In genomic region chr5:173455599-173455957, GRCh38 we compare ENCODE assay signal across 20 cellular contexts.
A peak's percentile ranks its signal among the peaks of the same experiment; 100 is the strongest.
DNase-seq lines count a peak whose midpoint lies in the region; ATAC-seq and TF ChIP-seq lines count a peak whose summit lies in the region.
"Had no signal": no experiment of that assay in that cellular context is flagged by ENCODE, and none has a peak within 500 bp of the region (broad histone marks: within the 10 kb centered on the region; RNA-seq: fewer than 3 reads in every experiment).

No MANE protein-coding gene starts in this region.

- POLR2A ChIA-PET in Panc1 (lab: Charles Lee): no interaction called here
- POLR2A ChIA-PET in activated CD4-positive, alpha-beta T cell treated with anti-CD3 and anti-CD28 coated beads for 36 hours (lab: Charles Lee): no interaction called here

- H3K9me3 ChIP-seq in BLaER1 treated with 17β-estradiol and CSF1 and Interleukin-3, amounts not matched to agents 10 nM and 100 nM (replicated peaks in 1 of 11): peaks cover 0 to 21% (median 0%) of the 10 kb centered on the region in 11 experiments; a peak in 3 of 22 replicates
- no peaks in the 10 kb centered on the region; the same call in 1 of the 2 replicates for H3K9me3 ChIP-seq in Panc1 (ENCODE audit: control insufficient read depth, insufficient read depth, low read depth, low read length)
- H3K9me3 ChIP-seq in esophagus muscularis mucosa: no peaks in the 10 kb centered on the region
- H3K9me3 ChIP-seq in gastrocnemius medialis: no peaks in the 10 kb centered on the region
- H3K9me3 ChIP-seq: ovary had no signal

- in situ Hi-C loops in Panc1 (cut with HindIII; ENCODE audit: low pct_unique_long_range_greater_than_20kb, low sequenced_read_pairs): no loop called here
- in situ Hi-C loops in gastrocnemius medialis (cut with MboI; ENCODE audit: low sequenced_read_pairs in 4 of 4): loop anchor here in 1 of 4 donors (5.0 to 25.0 kb wide), 2 partner anchors 47 to 307 kb away; no protein-coding TSS in a partner anchor

- no peaks in the 10 kb centered on the region for H4K20me1 ChIP-seq in BLaER1 treated with 17β-estradiol and CSF1 and Interleukin-3, amounts not matched to agents 10 nM and 100 nM

- no peak for TF ChIP-seq POLR2A in esophagus muscularis mucosa (IDR thresholded peaks at IDR 0.05; ENCODE audit: low read depth)
- peak in 1 of 2 donors; percentile 43 for TF ChIP-seq POLR2A in gastrocnemius medialis (IDR thresholded peaks at IDR 0.05)

- H3K4me3 Mint-ChIP-seq in activated CD4-positive, alpha-beta T cell treated with anti-CD3 and anti-CD28 coated beads for 36 hours: no peak overlapping the region
- H3K4me3 Mint-ChIP-seq: activated CD4-positive, alpha-beta T cell treated with anti-CD3 and anti-CD28 coated beads, Interleukin-2, amount 10 ng/mL, durations not matched to agents 24 days and 14 days; activated naive CD8-positive, alpha-beta T cell treated with anti-CD3 and anti-CD28 coated beads, Interleukin-2, amount 50 U/mL, for 24 hours; CD8-positive, alpha-beta T cell; IgD-negative memory B cell; naive thymus-derived CD4-positive, alpha-beta T cell had no signal

- H3K36me3 Mint-ChIP-seq in activated CD4-positive, alpha-beta T cell treated with anti-CD3 and anti-CD28 coated beads for 36 hours (ENCODE audit: low read depth): no peaks in the 10 kb centered on the region
- H3K36me3 Mint-ChIP-seq: CD8-positive, alpha-beta T cell; IgD-negative memory B cell; naive thymus-derived CD4-positive, alpha-beta T cell had no signal

- peaks cover 24 to 91% (median 63%) of the 10 kb centered on the region in 10 experiments for H3K4me1 ChIP-seq in BLaER1 treated with 17β-estradiol and CSF1 and Interleukin-3, amounts not matched to agents 10 nM and 100 nM
- H3K4me1 ChIP-seq in Panc1 (ENCODE audit: control insufficient read depth, insufficient read depth, low read length) (no peaks in the 10 kb centered on the region), esophagus muscularis mucosa (peaks cover 3 to 34% (median 19%) of the 10 kb centered on the region in 4 donors), gastrocnemius medialis (peaks cover 43 to 66% of the 10 kb centered on the region in 2 donors)

- ATAC-seq in Panc1 (peak; percentile 18; the same call in 1 of the 2 replicates), gastrocnemius medialis (no peak), GM18907 (IDR thresholded peaks at IDR 0.05; ENCODE audit: unreplicated experiment) (no peak)
- ATAC-seq in activated CD4-positive, alpha-beta T cell treated with anti-CD3 and anti-CD28 coated beads for 36 hours: no peak
- ATAC-seq: activated naive CD8-positive, alpha-beta T cell treated with anti-CD3 and anti-CD28 coated beads, Interleukin-2, amount 50 U/mL, for 24 hours; CD8-positive, alpha-beta T cell; naive thymus-derived CD4-positive, alpha-beta T cell had no signal

- no TSS peak for BruUV-seq in Panc1 (replicated peaks; lab: Mats Ljungman, UMichigan)

- H3K36me3 ChIP-seq in BLaER1 treated with 17β-estradiol and CSF1 and Interleukin-3, amounts not matched to agents 10 nM and 100 nM: peaks cover 0 to 24% (median 0%) of the 10 kb centered on the region in 11 experiments; a peak in 5 of 22 replicates
- no peaks in the 10 kb centered on the region for H3K36me3 ChIP-seq in Panc1 (ENCODE audit: control insufficient read depth, insufficient read depth, low read length)
- H3K36me3 ChIP-seq in esophagus muscularis mucosa: no peaks in the 10 kb centered on the region
- H3K36me3 ChIP-seq in gastrocnemius medialis: no peaks in the 10 kb centered on the region
- H3K36me3 ChIP-seq: ovary had no signal

- 79% methylated on average over 4 of the region's 4 CpGs for WGBS in esophagus muscularis mucosa

- TF ChIP-seq EP300 in esophagus muscularis mucosa (IDR thresholded peaks at IDR 0.05): no peak

- no peaks in the 10 kb centered on the region for H3K27me3 ChIP-seq in BLaER1 treated with 17β-estradiol and CSF1 and Interleukin-3, amounts not matched to agents 10 nM and 100 nM
- H3K27me3 ChIP-seq in Panc1 (ENCODE audit: control insufficient read depth, insufficient read depth, low read length) (no peaks in the 10 kb centered on the region), esophagus muscularis mucosa (no peaks in the 10 kb centered on the region), gastrocnemius medialis (no peaks in the 10 kb centered on the region)
- H3K27me3 ChIP-seq: ovary had no signal

- peak overlapping the region in 4 of 11 experiments; percentile 27 to 57 (median 40); a peak in 4 of 22 replicates for H3K27ac ChIP-seq in BLaER1 treated with 17β-estradiol and CSF1 and Interleukin-3, amounts not matched to agents 10 nM and 100 nM
- 0 out of 2 replicates have a peak overlapping the region, but pooled peaks have one; percentile 26 for H3K27ac ChIP-seq in Panc1 (ENCODE audit: low read length)
- peak overlapping the region; percentile 46 to 67 (median 62) for H3K27ac ChIP-seq in esophagus muscularis mucosa (replicated peaks in 1 of 4)
- peak overlapping the region; percentile 88 to 94 (median 90) for H3K27ac ChIP-seq in gastrocnemius medialis
- H3K27ac ChIP-seq: ovary had no signal

- no peak overlapping the region for H3K9ac ChIP-seq in BLaER1 treated with 17β-estradiol and CSF1 and Interleukin-3, amounts not matched to agents 10 nM and 100 nM

- intact Hi-C loops in Panc1 (cut with micrococcal nuclease; ENCODE audit: unreplicated experiment) (no loop called here), esophagus muscularis mucosa (cut with DNase I) (no loop called here), gastrocnemius medialis (cut with DNase I; ENCODE audit: low total_unique reads) (loop anchor here (1.0 to 10.0 kb wide), 5 partner anchors 83 to 591 kb away; no protein-coding TSS in a partner anchor)
- intact Hi-C loops in activated CD4-positive, alpha-beta T cell treated with anti-CD3 and anti-CD28 coated beads for 36 hours (cut with DNase I, micrococcal nuclease): no loop called here

- H3K9me3 Mint-ChIP-seq in activated CD4-positive, alpha-beta T cell treated with anti-CD3 and anti-CD28 coated beads for 36 hours (ENCODE audit: low read depth): no peaks in the 10 kb centered on the region
- H3K9me3 Mint-ChIP-seq: activated CD4-positive, alpha-beta T cell treated with anti-CD3 and anti-CD28 coated beads, Interleukin-2, amount 10 ng/mL, durations not matched to agents 24 days and 14 days; activated naive CD8-positive, alpha-beta T cell treated with anti-CD3 and anti-CD28 coated beads, Interleukin-2, amount 50 U/mL, for 24 hours had no signal

- DNase-seq in Panc1 (ENCODE audit: low read depth, low spot score): no peak
- no peak for DNase-seq in esophagus muscularis mucosa (ENCODE audit: extremely low spot score)
- no peak for DNase-seq in gastrocnemius medialis
- DNase-seq in inferior parietal cortex (ENCODE audit: extremely low spot score): no peak
- no peak for DNase-seq in activated CD4-positive, alpha-beta T cell treated with anti-CD3 and anti-CD28 coated beads for 36 hours
- DNase-seq in dermis blood vessel endothelial cell: no peak
- DNase-seq: activated CD4-positive, alpha-beta T cell treated with anti-CD3 and anti-CD28 coated beads, Interleukin-2, amount 10 ng/mL, durations not matched to agents 24 days and 14 days; activated naive CD8-positive, alpha-beta T cell treated with anti-CD3 and anti-CD28 coated beads, Interleukin-2, amount 50 U/mL, for 24 hours; caudate nucleus; CD8-positive, alpha-beta T cell; DMS79; naive thymus-derived CD4-positive, alpha-beta T cell; NCI-H146; stimulated activated CD4-positive, alpha-beta T cell treated with anti-CD3 and anti-CD28 coated beads, Interleukin-4, amount 100 ng/mL, for 1 hour; substantia nigra had no signal

- TF ChIP-seq CTCF in Panc1 (IDR thresholded peaks at IDR 0.05) (no peak), esophagus muscularis mucosa (IDR thresholded peaks at IDR 0.05) (no peak), gastrocnemius medialis (IDR thresholded peaks at IDR 0.05 in 4 of 5, conservative IDR thresholded peaks at IDR 0.05 in 1 of 5) (no peak)

- H3K27ac Mint-ChIP-seq in activated CD4-positive, alpha-beta T cell treated with anti-CD3 and anti-CD28 coated beads for 36 hours: no peak overlapping the region
- H3K27ac Mint-ChIP-seq: activated CD4-positive, alpha-beta T cell treated with anti-CD3 and anti-CD28 coated beads, Interleukin-2, amount 10 ng/mL, durations not matched to agents 24 days and 14 days; activated naive CD8-positive, alpha-beta T cell treated with anti-CD3 and anti-CD28 coated beads, Interleukin-2, amount 50 U/mL, for 24 hours; CD8-positive, alpha-beta T cell; IgD-negative memory B cell; naive thymus-derived CD4-positive, alpha-beta T cell had no signal

- CTCF ChIA-PET in Panc1 (lab: Charles Lee): no interaction called here
- CTCF ChIA-PET in activated CD4-positive, alpha-beta T cell treated with anti-CD3 and anti-CD28 coated beads for 36 hours (lab: Charles Lee): no interaction called here

- H3K4me3 ChIP-seq in BLaER1 treated with 17β-estradiol and CSF1 and Interleukin-3, amounts not matched to agents 10 nM and 100 nM: no peak overlapping the region
- no peak overlapping the region for H3K4me3 ChIP-seq in Panc1 (ENCODE audit: low read depth in 2 of 2, low read length in 2 of 2)
- no peak overlapping the region for H3K4me3 ChIP-seq in esophagus muscularis mucosa
- H3K4me3 ChIP-seq in gastrocnemius medialis: no peak overlapping the region
- H3K4me3 ChIP-seq: ovary, skin epidermis had no signal

- peak overlapping the region in 10 of 11 experiments; percentile 10 to 87 (median 76); a peak in 12 of 22 replicates for H3K4me2 ChIP-seq in BLaER1 treated with 17β-estradiol and CSF1 and Interleukin-3, amounts not matched to agents 10 nM and 100 nM

- no peaks in the 10 kb centered on the region for H3K4me1 Mint-ChIP-seq in activated CD4-positive, alpha-beta T cell treated with anti-CD3 and anti-CD28 coated beads for 36 hours
- H3K4me1 Mint-ChIP-seq: activated CD4-positive, alpha-beta T cell treated with anti-CD3 and anti-CD28 coated beads, Interleukin-2, amount 10 ng/mL, durations not matched to agents 24 days and 14 days; activated naive CD8-positive, alpha-beta T cell treated with anti-CD3 and anti-CD28 coated beads, Interleukin-2, amount 50 U/mL, for 24 hours; IgD-negative memory B cell had no signal

- peaks cover 2% of the 10 kb centered on the region for H3K27me3 Mint-ChIP-seq in activated CD4-positive, alpha-beta T cell treated with anti-CD3 and anti-CD28 coated beads for 36 hours
- H3K27me3 Mint-ChIP-seq: activated CD4-positive, alpha-beta T cell treated with anti-CD3 and anti-CD28 coated beads, Interleukin-2, amount 10 ng/mL, durations not matched to agents 24 days and 14 days had no signal
